In the genomic region with DNA sequence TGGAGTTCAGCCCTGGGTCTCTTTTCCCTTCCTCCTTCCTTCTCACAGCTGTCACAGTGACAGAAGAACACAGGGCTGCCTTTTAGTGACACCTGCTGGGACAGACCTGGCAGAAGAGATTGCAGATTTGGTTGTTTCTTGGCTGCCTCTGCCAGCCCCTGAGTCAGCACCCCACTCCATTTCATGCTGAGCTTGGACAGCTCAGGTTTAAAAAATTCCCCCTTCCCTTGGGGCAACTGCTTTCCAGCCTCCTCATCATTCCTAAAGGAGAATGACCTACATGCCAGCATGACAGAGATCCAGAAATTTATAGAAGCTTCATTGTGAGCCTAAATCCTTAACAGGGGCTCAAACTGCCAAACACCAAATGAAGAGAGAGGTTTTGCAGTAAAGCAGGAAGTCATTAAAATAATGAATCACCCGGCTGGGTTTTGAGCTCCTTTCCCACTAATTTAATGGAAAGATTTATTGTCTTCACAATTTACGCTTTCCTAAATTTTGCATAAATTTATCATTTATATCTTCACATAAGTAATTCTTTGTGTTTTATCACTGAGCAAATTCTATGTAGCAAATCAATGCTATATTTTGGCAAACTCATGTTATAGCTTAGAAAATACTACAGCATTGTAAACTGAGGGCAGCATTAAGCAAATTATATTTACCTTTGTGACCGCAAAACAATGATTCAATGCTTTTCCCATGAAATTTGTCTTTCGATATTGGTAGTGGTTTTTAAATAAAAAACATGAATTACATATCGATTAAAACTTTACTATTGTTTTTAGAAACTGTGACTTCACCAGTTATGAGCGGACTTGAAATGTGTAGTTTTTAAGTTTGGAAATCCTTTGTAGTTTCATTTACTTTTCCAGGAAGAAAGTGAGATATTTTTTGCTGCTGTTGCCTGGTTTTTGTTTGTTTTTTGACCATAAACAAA, we compare ENCODE assay signal across 1 cellular context.
TF ChIP-seq lines count a peak whose summit lies in the region.

No MANE protein-coding gene starts in this region.

TF ChIP-seq in HEK293, 187 proteins besides CTCF, POLR2A, EP300 and RAD21 (continued from another document and continues in another):
- TF ChIP-seq, protein P1, sequence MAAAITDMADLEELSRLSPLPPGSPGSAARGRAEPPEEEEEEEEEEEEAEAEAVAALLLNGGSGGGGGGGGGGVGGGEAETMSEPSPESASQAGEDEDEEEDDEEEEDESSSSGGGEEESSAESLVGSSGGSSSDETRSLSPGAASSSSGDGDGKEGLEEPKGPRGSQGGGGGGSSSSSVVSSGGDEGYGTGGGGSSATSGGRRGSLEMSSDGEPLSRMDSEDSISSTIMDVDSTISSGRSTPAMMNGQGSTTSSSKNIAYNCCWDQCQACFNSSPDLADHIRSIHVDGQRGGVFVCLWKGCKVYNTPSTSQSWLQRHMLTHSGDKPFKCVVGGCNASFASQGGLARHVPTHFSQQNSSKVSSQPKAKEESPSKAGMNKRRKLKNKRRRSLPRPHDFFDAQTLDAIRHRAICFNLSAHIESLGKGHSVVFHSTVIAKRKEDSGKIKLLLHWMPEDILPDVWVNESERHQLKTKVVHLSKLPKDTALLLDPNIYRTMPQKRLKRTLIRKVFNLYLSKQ (tag by site-specific recombination; IDR thresholded peaks at IDR 0.05; ENCODE audit: borderline replicate concordance), result no peak
- TF ChIP-seq ZSCAN30 (tag by site-specific recombination; IDR thresholded peaks at IDR 0.05) (peak; percentile 78), OVOL3 (tag by site-specific recombination; IDR thresholded peaks at IDR 0.05) (0 out of 2 replicates have a peak, but pooled peaks have one; percentile 25), KLF16 (tag by site-specific recombination; IDR thresholded peaks at IDR 0.05) (no peak), ZNF624 (tag by site-specific recombination; IDR thresholded peaks at IDR 0.05) (no peak), ZNF433 (tag by site-specific recombination; IDR thresholded peaks at IDR 0.05; ENCODE audit: low read depth) (no peak), KLF10 (tag by site-specific recombination; IDR thresholded peaks at IDR 0.05) (peak; percentile 47; the same call in 1 of the 2 replicates), ZNF48 (tag by site-specific recombination; IDR thresholded peaks at IDR 0.05) (no peak), ZNF747 (tag by site-specific recombination; IDR thresholded peaks at IDR 0.05) (no peak), ZNF560 (tag by site-specific recombination; IDR thresholded peaks at IDR 0.05; ENCODE audit: borderline replicate concordance) (no peak), ZSCAN23 (tag by site-specific recombination; IDR thresholded peaks at IDR 0.05) (no peak), ZFP3 (tag by site-specific recombination; IDR thresholded peaks at IDR 0.05; ENCODE audit: low read depth) (no peak), ZNF416 (tag by site-specific recombination; IDR thresholded peaks at IDR 0.05) (no peak), ZNF138 (tag by site-specific recombination; IDR thresholded peaks at IDR 0.05; ENCODE audit: borderline replicate concordance) (no peak), SCRT1 (tag by site-specific recombination; IDR thresholded peaks at IDR 0.05; ENCODE audit: borderline replicate concordance) (no peak), SP3 (tag by site-specific recombination; IDR thresholded peaks at IDR 0.05) (no peak), TRIM28 (IDR thresholded peaks at IDR 0.05; ENCODE audit: borderline replicate concordance, low read length) (peak; percentile 86), ZNF792 (tag by site-specific recombination; IDR thresholded peaks at IDR 0.05) (no peak), ZNF707 (tag by site-specific recombination; IDR thresholded peaks at IDR 0.05) (no peak), WT1 (tag by site-specific recombination; IDR thresholded peaks at IDR 0.05) (no peak), ZNF16 (tag by site-specific recombination; IDR thresholded peaks at IDR 0.05; ENCODE audit: low read depth) (no peak), GFI1B (tag by site-specific recombination; IDR thresholded peaks at IDR 0.05) (no peak), ZNF660 (tag by site-specific recombination; IDR thresholded peaks at IDR 0.05) (0 out of 2 replicates have a peak, but pooled peaks have one; percentile 54), ZBTB8A (tag by site-specific recombination; IDR thresholded peaks at IDR 0.05) (peak; percentile 29), ZNF2 (tag by site-specific recombination; IDR thresholded peaks at IDR 0.05) (0 out of 2 replicates have a peak, but pooled peaks have one; percentile 50), HOXC10 (CRISPR knock-in tag; IDR thresholded peaks at IDR 0.05) (no peak), ZNF837 (tag by site-specific recombination; IDR thresholded peaks at IDR 0.05) (no peak), ZNF768 (tag by site-specific recombination; IDR thresholded peaks at IDR 0.05) (no peak), ZNF404 (tag by site-specific recombination; IDR thresholded peaks at IDR 0.05) (no peak)
- TF ChIP-seq, protein P2, sequence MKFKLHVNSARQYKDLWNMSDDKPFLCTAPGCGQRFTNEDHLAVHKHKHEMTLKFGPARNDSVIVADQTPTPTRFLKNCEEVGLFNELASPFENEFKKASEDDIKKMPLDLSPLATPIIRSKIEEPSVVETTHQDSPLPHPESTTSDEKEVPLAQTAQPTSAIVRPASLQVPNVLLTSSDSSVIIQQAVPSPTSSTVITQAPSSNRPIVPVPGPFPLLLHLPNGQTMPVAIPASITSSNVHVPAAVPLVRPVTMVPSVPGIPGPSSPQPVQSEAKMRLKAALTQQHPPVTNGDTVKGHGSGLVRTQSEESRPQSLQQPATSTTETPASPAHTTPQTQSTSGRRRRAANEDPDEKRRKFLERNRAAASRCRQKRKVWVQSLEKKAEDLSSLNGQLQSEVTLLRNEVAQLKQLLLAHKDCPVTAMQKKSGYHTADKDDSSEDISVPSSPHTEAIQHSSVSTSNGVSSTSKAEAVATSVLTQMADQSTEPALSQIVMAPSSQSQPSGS (tag by site-specific recombination; IDR thresholded peaks at IDR 0.05; ENCODE audit: low read depth), result peak; percentile 74; the same call in 1 of the 2 replicates
- TF ChIP-seq, protein P3, sequence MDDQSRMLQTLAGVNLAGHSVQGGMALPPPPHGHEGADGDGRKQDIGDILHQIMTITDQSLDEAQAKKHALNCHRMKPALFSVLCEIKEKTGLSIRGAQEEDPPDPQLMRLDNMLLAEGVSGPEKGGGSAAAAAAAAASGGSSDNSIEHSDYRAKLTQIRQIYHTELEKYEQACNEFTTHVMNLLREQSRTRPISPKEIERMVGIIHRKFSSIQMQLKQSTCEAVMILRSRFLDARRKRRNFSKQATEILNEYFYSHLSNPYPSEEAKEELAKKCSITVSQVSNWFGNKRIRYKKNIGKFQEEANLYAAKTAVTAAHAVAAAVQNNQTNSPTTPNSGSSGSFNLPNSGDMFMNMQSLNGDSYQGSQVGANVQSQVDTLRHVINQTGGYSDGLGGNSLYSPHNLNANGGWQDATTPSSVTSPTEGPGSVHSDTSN (CRISPR knock-in tag; IDR thresholded peaks at IDR 0.05), result no peak
- TF ChIP-seq, protein P4, sequence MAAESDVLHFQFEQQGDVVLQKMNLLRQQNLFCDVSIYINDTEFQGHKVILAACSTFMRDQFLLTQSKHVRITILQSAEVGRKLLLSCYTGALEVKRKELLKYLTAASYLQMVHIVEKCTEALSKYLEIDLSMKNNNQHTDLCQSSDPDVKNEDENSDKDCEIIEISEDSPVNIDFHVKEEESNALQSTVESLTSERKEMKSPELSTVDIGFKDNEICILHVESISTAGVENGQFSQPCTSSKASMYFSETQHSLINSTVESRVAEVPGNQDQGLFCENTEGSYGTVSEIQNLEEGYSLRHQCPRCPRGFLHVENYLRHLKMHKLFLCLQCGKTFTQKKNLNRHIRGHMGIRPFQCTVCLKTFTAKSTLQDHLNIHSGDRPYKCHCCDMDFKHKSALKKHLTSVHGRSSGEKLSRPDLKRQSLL (tag by site-specific recombination; IDR thresholded peaks at IDR 0.05), result no peak
- TF ChIP-seq, protein P5, sequence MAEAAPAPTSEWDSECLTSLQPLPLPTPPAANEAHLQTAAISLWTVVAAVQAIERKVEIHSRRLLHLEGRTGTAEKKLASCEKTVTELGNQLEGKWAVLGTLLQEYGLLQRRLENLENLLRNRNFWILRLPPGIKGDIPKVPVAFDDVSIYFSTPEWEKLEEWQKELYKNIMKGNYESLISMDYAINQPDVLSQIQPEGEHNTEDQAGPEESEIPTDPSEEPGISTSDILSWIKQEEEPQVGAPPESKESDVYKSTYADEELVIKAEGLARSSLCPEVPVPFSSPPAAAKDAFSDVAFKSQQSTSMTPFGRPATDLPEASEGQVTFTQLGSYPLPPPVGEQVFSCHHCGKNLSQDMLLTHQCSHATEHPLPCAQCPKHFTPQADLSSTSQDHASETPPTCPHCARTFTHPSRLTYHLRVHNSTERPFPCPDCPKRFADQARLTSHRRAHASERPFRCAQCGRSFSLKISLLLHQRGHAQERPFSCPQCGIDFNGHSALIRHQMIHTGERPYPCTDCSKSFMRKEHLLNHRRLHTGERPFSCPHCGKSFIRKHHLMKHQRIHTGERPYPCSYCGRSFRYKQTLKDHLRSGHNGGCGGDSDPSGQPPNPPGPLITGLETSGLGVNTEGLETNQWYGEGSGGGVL (tag by site-specific recombination; IDR thresholded peaks at IDR 0.05), result no peak
- TF ChIP-seq, protein P6, sequence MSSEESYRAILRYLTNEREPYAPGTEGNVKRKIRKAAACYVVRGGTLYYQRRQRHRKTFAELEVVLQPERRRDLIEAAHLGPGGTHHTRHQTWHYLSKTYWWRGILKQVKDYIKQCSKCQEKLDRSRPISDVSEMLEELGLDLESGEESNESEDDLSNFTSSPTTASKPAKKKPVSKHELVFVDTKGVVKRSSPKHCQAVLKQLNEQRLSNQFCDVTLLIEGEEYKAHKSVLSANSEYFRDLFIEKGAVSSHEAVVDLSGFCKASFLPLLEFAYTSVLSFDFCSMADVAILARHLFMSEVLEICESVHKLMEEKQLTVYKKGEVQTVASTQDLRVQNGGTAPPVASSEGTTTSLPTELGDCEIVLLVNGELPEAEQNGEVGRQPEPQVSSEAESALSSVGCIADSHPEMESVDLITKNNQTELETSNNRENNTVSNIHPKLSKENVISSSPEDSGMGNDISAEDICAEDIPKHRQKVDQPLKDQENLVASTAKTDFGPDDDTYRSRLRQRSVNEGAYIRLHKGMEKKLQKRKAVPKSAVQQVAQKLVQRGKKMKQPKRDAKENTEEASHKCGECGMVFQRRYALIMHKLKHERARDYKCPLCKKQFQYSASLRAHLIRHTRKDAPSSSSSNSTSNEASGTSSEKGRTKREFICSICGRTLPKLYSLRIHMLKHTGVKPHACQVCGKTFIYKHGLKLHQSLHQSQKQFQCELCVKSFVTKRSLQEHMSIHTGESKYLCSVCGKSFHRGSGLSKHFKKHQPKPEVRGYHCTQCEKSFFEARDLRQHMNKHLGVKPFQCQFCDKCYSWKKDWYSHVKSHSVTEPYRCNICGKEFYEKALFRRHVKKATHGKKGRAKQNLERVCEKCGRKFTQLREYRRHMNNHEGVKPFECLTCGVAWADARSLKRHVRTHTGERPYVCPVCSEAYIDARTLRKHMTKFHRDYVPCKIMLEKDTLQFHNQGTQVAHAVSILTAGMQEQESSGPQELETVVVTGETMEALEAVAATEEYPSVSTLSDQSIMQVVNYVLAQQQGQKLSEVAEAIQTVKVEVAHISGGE (tag by site-specific recombination; conservative IDR thresholded peaks at IDR 0.05; ENCODE audit: low read depth), result no peak
- TF ChIP-seq, protein P7, sequence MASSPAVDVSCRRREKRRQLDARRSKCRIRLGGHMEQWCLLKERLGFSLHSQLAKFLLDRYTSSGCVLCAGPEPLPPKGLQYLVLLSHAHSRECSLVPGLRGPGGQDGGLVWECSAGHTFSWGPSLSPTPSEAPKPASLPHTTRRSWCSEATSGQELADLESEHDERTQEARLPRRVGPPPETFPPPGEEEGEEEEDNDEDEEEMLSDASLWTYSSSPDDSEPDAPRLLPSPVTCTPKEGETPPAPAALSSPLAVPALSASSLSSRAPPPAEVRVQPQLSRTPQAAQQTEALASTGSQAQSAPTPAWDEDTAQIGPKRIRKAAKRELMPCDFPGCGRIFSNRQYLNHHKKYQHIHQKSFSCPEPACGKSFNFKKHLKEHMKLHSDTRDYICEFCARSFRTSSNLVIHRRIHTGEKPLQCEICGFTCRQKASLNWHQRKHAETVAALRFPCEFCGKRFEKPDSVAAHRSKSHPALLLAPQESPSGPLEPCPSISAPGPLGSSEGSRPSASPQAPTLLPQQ (tag by site-specific recombination; IDR thresholded peaks at IDR 0.05), result 0 out of 2 replicates have a peak, but pooled peaks have one; percentile 24
- TF ChIP-seq, protein P8, sequence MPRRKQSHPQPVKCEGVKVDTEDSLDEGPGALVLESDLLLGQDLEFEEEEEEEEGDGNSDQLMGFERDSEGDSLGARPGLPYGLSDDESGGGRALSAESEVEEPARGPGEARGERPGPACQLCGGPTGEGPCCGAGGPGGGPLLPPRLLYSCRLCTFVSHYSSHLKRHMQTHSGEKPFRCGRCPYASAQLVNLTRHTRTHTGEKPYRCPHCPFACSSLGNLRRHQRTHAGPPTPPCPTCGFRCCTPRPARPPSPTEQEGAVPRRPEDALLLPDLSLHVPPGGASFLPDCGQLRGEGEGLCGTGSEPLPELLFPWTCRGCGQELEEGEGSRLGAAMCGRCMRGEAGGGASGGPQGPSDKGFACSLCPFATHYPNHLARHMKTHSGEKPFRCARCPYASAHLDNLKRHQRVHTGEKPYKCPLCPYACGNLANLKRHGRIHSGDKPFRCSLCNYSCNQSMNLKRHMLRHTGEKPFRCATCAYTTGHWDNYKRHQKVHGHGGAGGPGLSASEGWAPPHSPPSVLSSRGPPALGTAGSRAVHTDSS (tag by site-specific recombination; IDR thresholded peaks at IDR 0.05), result no peak
- TF ChIP-seq, protein P9, sequence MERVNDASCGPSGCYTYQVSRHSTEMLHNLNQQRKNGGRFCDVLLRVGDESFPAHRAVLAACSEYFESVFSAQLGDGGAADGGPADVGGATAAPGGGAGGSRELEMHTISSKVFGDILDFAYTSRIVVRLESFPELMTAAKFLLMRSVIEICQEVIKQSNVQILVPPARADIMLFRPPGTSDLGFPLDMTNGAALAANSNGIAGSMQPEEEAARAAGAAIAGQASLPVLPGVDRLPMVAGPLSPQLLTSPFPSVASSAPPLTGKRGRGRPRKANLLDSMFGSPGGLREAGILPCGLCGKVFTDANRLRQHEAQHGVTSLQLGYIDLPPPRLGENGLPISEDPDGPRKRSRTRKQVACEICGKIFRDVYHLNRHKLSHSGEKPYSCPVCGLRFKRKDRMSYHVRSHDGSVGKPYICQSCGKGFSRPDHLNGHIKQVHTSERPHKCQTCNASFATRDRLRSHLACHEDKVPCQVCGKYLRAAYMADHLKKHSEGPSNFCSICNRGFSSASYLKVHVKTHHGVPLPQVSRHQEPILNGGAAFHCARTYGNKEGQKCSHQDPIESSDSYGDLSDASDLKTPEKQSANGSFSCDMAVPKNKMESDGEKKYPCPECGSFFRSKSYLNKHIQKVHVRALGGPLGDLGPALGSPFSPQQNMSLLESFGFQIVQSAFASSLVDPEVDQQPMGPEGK (tag by site-specific recombination; IDR thresholded peaks at IDR 0.05), result no peak
- TF ChIP-seq, protein P10, sequence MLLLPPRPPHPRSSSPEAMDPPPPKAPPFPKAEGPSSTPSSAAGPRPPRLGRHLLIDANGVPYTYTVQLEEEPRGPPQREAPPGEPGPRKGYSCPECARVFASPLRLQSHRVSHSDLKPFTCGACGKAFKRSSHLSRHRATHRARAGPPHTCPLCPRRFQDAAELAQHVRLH (tag by site-specific recombination; IDR thresholded peaks at IDR 0.05), result no peak
